ENCODE assay signal across 1 cellular context in the genomic region with DNA sequence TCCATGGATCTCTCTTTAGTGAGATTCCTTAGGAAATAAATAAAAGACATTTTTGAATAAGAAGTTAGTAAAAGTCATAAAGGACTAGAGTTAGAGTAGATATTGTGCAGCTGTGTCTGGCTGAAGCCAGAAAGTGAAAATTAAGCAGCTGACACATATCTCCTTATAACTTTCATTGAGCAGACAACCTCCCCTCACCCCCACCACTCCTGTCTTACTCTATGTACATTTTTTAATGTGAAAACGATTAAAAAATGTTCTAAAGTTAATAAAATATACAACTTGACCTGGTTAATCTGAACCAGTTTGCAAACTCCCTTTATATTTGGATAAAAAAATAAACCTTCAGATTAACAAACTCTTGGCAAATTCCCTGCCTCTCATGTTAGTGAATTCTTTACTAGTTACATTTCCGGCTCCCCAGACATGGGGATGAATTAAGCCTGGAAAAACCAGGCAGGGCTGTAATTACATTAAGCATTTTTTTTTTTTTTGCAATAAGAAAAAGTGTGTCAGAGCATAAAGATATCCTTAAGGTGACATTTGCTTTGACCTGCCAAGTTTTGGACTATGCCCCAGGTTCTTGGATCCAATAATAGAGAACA.
TF ChIP-seq lines count a peak whose summit lies in the region.

No MANE protein-coding gene starts in this region.

TF ChIP-seq in IMR-90, 13 proteins besides CTCF, POLR2A, EP300 and RAD21 (continued from another document):
- no peak for TF ChIP-seq RFX5 (IDR thresholded peaks at IDR 0.05; ENCODE audit: low read depth, low read length)
- TF ChIP-seq CEBPB (IDR thresholded peaks at IDR 0.05; ENCODE audit: low read depth, low read length): no peak
